In the genomic region with DNA sequence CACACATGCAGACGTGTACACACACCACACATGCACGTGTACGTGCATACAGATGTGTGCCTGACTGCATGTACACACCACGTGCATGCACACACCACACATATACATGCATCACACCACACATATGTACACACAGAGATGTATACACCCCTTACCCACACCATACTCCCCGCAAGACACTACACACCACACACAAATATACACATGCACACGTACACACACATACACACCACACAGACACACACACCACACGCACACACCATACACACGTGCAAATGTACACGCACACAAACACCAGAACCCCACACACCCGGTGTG, we compare ENCODE assay signal across 8 cellular contexts. TPM values are rescaled to one million over a fixed set of nuclear protein-coding genes. Genes with fewer than 3 reads are reported as not detected.
A peak's percentile ranks its signal among the peaks of the same experiment; 100 is the strongest.
DNase-seq lines count a peak whose midpoint lies in the region; ATAC-seq and TF ChIP-seq lines count a peak whose summit lies in the region.

No MANE protein-coding gene starts in this region.

- H3K4me3 ChIP-seq in PC-3 (ENCODE audit: low read length) (no peak overlapping the region), colonic mucosa (no peak overlapping the region), neutrophil (ENCODE audit: low read depth in 1 of 2, low read length in 1 of 2) (peak overlapping the region; percentile 60 to 69), body of pancreas (no peak overlapping the region), ascending aorta (no peak overlapping the region)

- H3K27ac ChIP-seq in PC-3 (ENCODE audit: low read length) (peak overlapping the region; percentile 76), colonic mucosa (peak overlapping the region; percentile 42), neutrophil (peak overlapping the region; percentile 99), body of pancreas (peak overlapping the region in 2 of 4 donors; percentile 68 to 72), ascending aorta (no peak overlapping the region)

- no peaks in the 10 kb centered on the region for H3K36me3 ChIP-seq in PC-3 (ENCODE audit: low read depth, low read length)
- no peaks in the 10 kb centered on the region for H3K36me3 ChIP-seq in colonic mucosa
- H3K36me3 ChIP-seq in neutrophil = peaks cover 52% of the 10 kb centered on the region
- no peaks in the 10 kb centered on the region for H3K36me3 ChIP-seq in body of pancreas (replicated peaks in 1 of 2; ENCODE audit: insufficient read depth in 1 of 2, low read depth in 2 of 2)
- H3K36me3 ChIP-seq in ascending aorta = no peaks in the 10 kb centered on the region

- no peak for TF ChIP-seq CTCF in Calu3 (IDR thresholded peaks at IDR 0.05; ENCODE audit: unreplicated experiment)
- no peak for TF ChIP-seq CTCF in PC-3 (conservative IDR thresholded peaks at IDR 0.05; ENCODE audit: low read depth, low read length)
- TF ChIP-seq CTCF in colonic mucosa (IDR thresholded peaks at IDR 0.05) = no peak
- TF ChIP-seq CTCF in neutrophil (IDR thresholded peaks at IDR 0.05) = no peak
- TF ChIP-seq CTCF in body of pancreas (IDR thresholded peaks at IDR 0.05) = peak in 1 of 7 experiments; percentile 18
- no peak for TF ChIP-seq CTCF in ascending aorta (IDR thresholded peaks at IDR 0.05)

- no peaks in the 10 kb centered on the region for H3K9me3 ChIP-seq in PC-3 (ENCODE audit: low read length)
- H3K9me3 ChIP-seq in colonic mucosa = no peaks in the 10 kb centered on the region
- H3K9me3 ChIP-seq in neutrophil = no peaks in the 10 kb centered on the region
- no peaks in the 10 kb centered on the region for H3K9me3 ChIP-seq in body of pancreas
- H3K9me3 ChIP-seq in ascending aorta = no peaks in the 10 kb centered on the region

- H3K4me1 Mint-ChIP-seq in Calu3 (ENCODE audit: low read depth, unreplicated experiment) = peaks cover 17% of the 10 kb centered on the region

- H3K4me3 Mint-ChIP-seq in Calu3 (ENCODE audit: low read depth, unreplicated experiment) = no peak overlapping the region

- intact Hi-C loops in Calu3 (cut with micrococcal nuclease; ENCODE audit: unreplicated experiment) = no loop called here
- intact Hi-C loops in PC-3 (cut with micrococcal nuclease) = loop anchor here (1.0 to 5.0 kb wide), 2 partner anchors 34 to 111 kb away; no protein-coding TSS in a partner anchor
- intact Hi-C loops in colonic mucosa (cut with DNase I) = loop anchor here (10.0 kb wide), 1 partner anchor 106 kb away; the partner anchor contains the start of gene UBE2G2
- intact Hi-C loops in body of pancreas (cut with DNase I) = no loop called here
- intact Hi-C loops in ascending aorta (cut with DNase I) = no loop called here

- no peaks in the 10 kb centered on the region for H4K20me1 ChIP-seq in PC-3 (ENCODE audit: low read length)

- peaks cover 29% of the 10 kb centered on the region for H3K27me3 Mint-ChIP-seq in Calu3 (ENCODE audit: unreplicated experiment)

- peaks cover 9% of the 10 kb centered on the region for H3K36me3 Mint-ChIP-seq in Calu3 (ENCODE audit: insufficient read depth, unreplicated experiment)

- H3K4me1 ChIP-seq in PC-3 (ENCODE audit: insufficient read depth, low read length) (peaks cover 59% of the 10 kb centered on the region), colonic mucosa (peaks cover 19% of the 10 kb centered on the region), neutrophil (ENCODE audit: control insufficient read depth in 1 of 2, insufficient read depth in 1 of 2, low read depth in 1 of 2, low read length in 1 of 2) (peaks cover 96 to 98% of the 10 kb centered on the region in 2 experiments), body of pancreas (peaks cover 25% of the 10 kb centered on the region), ascending aorta (peaks cover 0 to 13% of the 10 kb centered on the region in 2 donors)

- H3F3A ChIP-seq in PC-3 (ENCODE audit: low read length, unreplicated experiment) = peaks cover 6% of the 10 kb centered on the region

- H3K9me3 Mint-ChIP-seq in Calu3 (ENCODE audit: low read depth, unreplicated experiment) = no peaks in the 10 kb centered on the region

- 46 to 48% methylated on average over 8 to 10 of the region's 10 CpGs for WGBS in body of pancreas, 2 donors

- peaks cover 18% of the 10 kb centered on the region for H3K79me2 ChIP-seq in PC-3 (ENCODE audit: low read length)

- DNase-seq in Calu3 (no peak), PC-3 (no peak), colonic mucosa (no peak), body of pancreas (no peak), inferior parietal cortex (ENCODE audit: extremely low spot score) (no peak), T1000 (lab: John Stamatoyannopoulos, UW) (no peak), ascending aorta (ENCODE audit: low spot score in 2 of 2) (no peak)

- H2AFZ ChIP-seq in PC-3 (ENCODE audit: low read length) = peak overlapping the region; percentile 42; the same call in 1 of the 2 replicates

- H3K9ac ChIP-seq in PC-3 (ENCODE audit: low read length) (peak overlapping the region; percentile 16), colonic mucosa (ENCODE audit: low read depth in 2 of 2, low read length in 2 of 2) (peak overlapping the region in 1 of 2 donors; percentile 53)

- H3K27ac Mint-ChIP-seq in Calu3 (ENCODE audit: unreplicated experiment) = peak overlapping the region; percentile 13

- no peak for ATAC-seq in PC-3
- no peak for ATAC-seq in body of pancreas

- TF ChIP-seq POLR2A in body of pancreas (IDR thresholded peaks at IDR 0.05) = no peak

- POLR2A ChIA-PET in PC-3 (lab: Charles Lee; ENCODE audit: unreplicated experiment) = interaction anchor here (0.5 to 0.6 kb wide), 2 partner anchors 16 to 22 kb away, joined by 4 to 6 read pairs; no protein-coding TSS in a partner anchor

- BruUV-seq in Calu3 (replicated peaks; lab: Mats Ljungman, UMichigan) = no TSS peak
- BruUV-seq in PC-3 (replicated peaks; lab: Mats Ljungman, UMichigan) = no TSS peak

- peak overlapping the region; percentile 50 for H3K4me2 ChIP-seq in PC-3 (ENCODE audit: low read length)

- CTCF ChIA-PET in Calu3 (lab: Charles Lee) = interaction anchor here (0.5 to 1.5 kb wide), 3 partner anchors 16 to 110 kb away, joined by 3 to 8 read pairs (median 3); partner anchors contain the start of gene UBE2G2
- CTCF ChIA-PET in PC-3 (lab: Charles Lee) = interaction anchor here (0.6 kb wide), 1 partner anchor 110 kb away, joined by 3 read pairs; no protein-coding TSS in a partner anchor

- no peaks in the 10 kb centered on the region for H3K9me2 ChIP-seq in PC-3 (replicated peaks; ENCODE audit: low read length)

- H3K27me3 ChIP-seq in PC-3 (ENCODE audit: low read length) (no peaks in the 10 kb centered on the region), colonic mucosa (no peaks in the 10 kb centered on the region), neutrophil (no peaks in the 10 kb centered on the region), body of pancreas (no peaks in the 10 kb centered on the region), ascending aorta (no peaks in the 10 kb centered on the region)

RNA-seq across cellular contexts. Expression of gene ITGB2, which starts 9.7 kb away (rescaled TPM):
- 0.42 and 0.47 TPM in 2 replicates for total RNA-seq in Calu3 (2022)
- 45.1 and 45.7 TPM in 2 replicates for total RNA-seq in PC-3 (2014; rRNA removed)
- 10 to 100 TPM; 13.1 to 27.1 TPM for total RNA-seq in colonic mucosa
- 10 to 100 TPM; 17.8 to 23.3 TPM for total RNA-seq in body of pancreas
- 65.5 TPM for total RNA-seq in ascending aorta

RNA-seq across cellular contexts. Expression of gene SLX9, which starts 28.8 kb away (rescaled TPM):
- 24.6 and 28.6 TPM in 2 replicates for total RNA-seq in Calu3 (2022)
- total RNA-seq in PC-3 (2014; rRNA removed) = 80.1 and 94.9 TPM in 2 replicates
- total RNA-seq in colonic mucosa = 10 to 100 TPM; 30.6 to 50.1 TPM
- total RNA-seq in body of pancreas = 1 to 10 TPM; 5.6 to 9.3 TPM
- 0.75 TPM for total RNA-seq in ascending aorta

RNA-seq across cellular contexts. Expression of gene PTTG1IP, which starts 37.5 kb away (rescaled TPM):
- 135 and 136 TPM in 2 replicates for total RNA-seq in Calu3 (2022)
- total RNA-seq in PC-3 (2014; rRNA removed) = 330 and 455 TPM in 2 replicates
- total RNA-seq in colonic mucosa = 100 to 1,000 TPM; 218 to 414 TPM
- 100 to 1,000 TPM in 1 of 2 donors, 10 to 100 TPM in 1; 71.5 to 106 TPM for total RNA-seq in body of pancreas
- total RNA-seq in ascending aorta = 468 TPM

Comparison
In these comparisons a context has a peak if more than half of its experiments do, and no peak if none do; other contexts are left out.
1. H3K27ac ChIP-seq: peak in PC-3 (single experiment), colonic mucosa (single experiment) and neutrophil (single experiment); none in ascending aorta (0 of 2).
2. H3K4me3 ChIP-seq: peak in neutrophil (2 of 2); none in PC-3 (single experiment), colonic mucosa (single experiment), body of pancreas (0 of 2) and ascending aorta (0 of 2).
3. intact Hi-C loops: an anchor here in PC-3 (1.0 to 5.0 kb wide) and colonic mucosa (10.0 kb wide); none called in Calu3, body of pancreas and ascending aorta.